ENCODE assay signal across 1 cellular context in the genomic region with DNA sequence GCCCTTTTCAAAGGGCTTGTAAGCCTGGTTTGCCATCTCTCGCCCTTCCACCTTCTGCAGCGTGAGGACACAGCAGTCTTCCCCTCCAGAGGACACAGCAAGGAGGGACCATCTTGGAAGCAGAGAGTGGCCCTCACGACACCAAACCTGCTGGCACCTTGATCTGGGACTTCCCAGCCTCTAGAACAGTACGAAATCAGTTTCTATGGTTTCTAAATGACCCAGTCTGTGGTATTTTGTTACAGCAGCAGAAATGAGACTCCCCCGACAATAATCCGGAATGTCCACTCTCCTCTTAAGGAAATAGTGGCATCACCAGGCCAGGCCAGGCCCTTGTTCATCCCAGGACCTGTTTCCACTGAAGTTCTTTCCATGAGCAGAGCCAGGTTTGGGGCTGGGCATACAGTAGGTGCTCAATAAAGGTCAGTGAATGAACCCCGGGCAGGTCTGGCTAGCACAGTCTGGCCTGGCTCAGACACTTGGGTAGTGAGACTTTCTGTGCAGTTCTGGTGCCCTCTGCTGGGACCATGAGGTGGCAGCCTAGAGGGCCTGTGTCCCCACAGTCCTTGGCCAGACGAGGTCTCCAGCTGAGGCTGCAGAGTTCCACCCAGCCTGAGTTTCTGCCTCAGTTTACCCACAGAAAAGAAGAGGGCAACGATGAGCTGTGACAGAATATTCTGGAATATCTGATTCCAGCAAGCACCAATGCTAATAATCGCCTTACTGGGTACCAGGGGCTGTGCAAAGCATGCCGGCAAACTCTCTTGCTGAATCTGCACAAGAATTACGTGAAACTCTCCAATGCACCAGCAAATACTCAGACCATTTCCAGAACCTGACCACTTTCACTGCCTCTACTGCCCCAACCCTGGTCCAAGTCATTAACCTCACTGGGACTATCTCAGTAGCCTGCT.
TF ChIP-seq lines count a peak whose summit lies in the region.

No MANE protein-coding gene starts in this region.

TF ChIP-seq in GM12878, 131 proteins besides CTCF, POLR2A, EP300 and RAD21 (continues in another document):
- TF ChIP-seq, protein P1, sequence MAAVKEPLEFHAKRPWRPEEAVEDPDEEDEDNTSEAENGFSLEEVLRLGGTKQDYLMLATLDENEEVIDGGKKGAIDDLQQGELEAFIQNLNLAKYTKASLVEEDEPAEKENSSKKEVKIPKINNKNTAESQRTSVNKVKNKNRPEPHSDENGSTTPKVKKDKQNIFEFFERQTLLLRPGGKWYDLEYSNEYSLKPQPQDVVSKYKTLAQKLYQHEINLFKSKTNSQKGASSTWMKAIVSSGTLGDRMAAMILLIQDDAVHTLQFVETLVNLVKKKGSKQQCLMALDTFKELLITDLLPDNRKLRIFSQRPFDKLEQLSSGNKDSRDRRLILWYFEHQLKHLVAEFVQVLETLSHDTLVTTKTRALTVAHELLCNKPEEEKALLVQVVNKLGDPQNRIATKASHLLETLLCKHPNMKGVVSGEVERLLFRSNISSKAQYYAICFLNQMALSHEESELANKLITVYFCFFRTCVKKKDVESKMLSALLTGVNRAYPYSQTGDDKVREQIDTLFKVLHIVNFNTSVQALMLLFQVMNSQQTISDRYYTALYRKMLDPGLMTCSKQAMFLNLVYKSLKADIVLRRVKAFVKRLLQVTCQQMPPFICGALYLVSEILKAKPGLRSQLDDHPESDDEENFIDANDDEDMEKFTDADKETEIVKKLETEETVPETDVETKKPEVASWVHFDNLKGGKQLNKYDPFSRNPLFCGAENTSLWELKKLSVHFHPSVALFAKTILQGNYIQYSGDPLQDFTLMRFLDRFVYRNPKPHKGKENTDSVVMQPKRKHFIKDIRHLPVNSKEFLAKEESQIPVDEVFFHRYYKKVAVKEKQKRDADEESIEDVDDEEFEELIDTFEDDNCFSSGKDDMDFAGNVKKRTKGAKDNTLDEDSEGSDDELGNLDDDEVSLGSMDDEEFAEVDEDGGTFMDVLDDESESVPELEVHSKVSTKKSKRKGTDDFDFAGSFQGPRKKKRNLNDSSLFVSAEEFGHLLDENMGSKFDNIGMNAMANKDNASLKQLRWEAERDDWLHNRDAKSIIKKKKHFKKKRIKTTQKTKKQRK (IDR thresholded peaks at IDR 0.05; ENCODE audit: low read depth, low read length): no peak
- TF ChIP-seq DPF2 (IDR thresholded peaks at IDR 0.05) (no peak), LARP7 (IDR thresholded peaks at IDR 0.05) (peak; percentile 22; the same call in 1 of the 2 replicates), SMC3 (IDR thresholded peaks at IDR 0.05; ENCODE audit: borderline replicate concordance, low read length) (peak; percentile 99), ZNF207 (IDR thresholded peaks at IDR 0.05; ENCODE audit: borderline replicate concordance) (peak; percentile 30; the same call in 1 of the 2 replicates), POLR2AphosphoS2 (IDR thresholded peaks at IDR 0.05; ENCODE audit: low read depth, low read length) (no peak), SUPT20H (IDR thresholded peaks at IDR 0.05; ENCODE audit: borderline replicate concordance, control insufficient read depth, low read depth, low read length) (no peak), KAT2A (conservative IDR thresholded peaks at IDR 0.05; ENCODE audit: control insufficient read depth, low read depth, low read length) (no peak), HDGF (IDR thresholded peaks at IDR 0.05) (no peak), RUNX3 (IDR thresholded peaks at IDR 0.05; ENCODE audit: low read length) (peak; percentile 57; the same call in 1 of the 2 replicates), ZZZ3 (IDR thresholded peaks at IDR 0.05; ENCODE audit: control insufficient read depth, insufficient read length, low read depth) (no peak), RB1 (IDR thresholded peaks at IDR 0.05; ENCODE audit: borderline replicate concordance) (peak; percentile 76; the same call in 1 of the 2 replicates), NR2F1 (conservative IDR thresholded peaks at IDR 0.05) (0 out of 2 replicates have a peak, but pooled peaks have one; percentile 21), YY1 (IDR thresholded peaks at IDR 0.05; ENCODE audit: low read depth, low read length) (peak; percentile 76), STAT3 (IDR thresholded peaks at IDR 0.05; ENCODE audit: low read depth, low read length) (no peak), JUNB (IDR thresholded peaks at IDR 0.05) (peak; percentile 35; the same call in 1 of the 2 replicates), BHLHE40 (IDR thresholded peaks at IDR 0.05; ENCODE audit: borderline replicate concordance in 1 of 2, low read depth in 2 of 2, low read length in 1 of 2) (no peak; a peak in 1 of 4 replicates), ASH2L (IDR thresholded peaks at IDR 0.05; ENCODE audit: borderline replicate concordance, low read depth) (no peak), SMARCA5 (IDR thresholded peaks at IDR 0.05) (peak; percentile 87), PAX5 (IDR thresholded peaks at IDR 0.05; ENCODE audit: borderline replicate concordance, low read depth, low read length) (no peak), RELA (IDR thresholded peaks at IDR 0.05; ENCODE audit: borderline replicate concordance, partially characterized antibody) (peak; percentile 48), MTA3 (IDR thresholded peaks at IDR 0.05; ENCODE audit: borderline replicate concordance, low read length) (no peak), ZNF217 (IDR thresholded peaks at IDR 0.05) (no peak), TCF3 (IDR thresholded peaks at IDR 0.05; ENCODE audit: borderline replicate concordance, insufficient read depth, low read depth, low read length) (no peak), FOXM1 (IDR thresholded peaks at IDR 0.05; ENCODE audit: low read depth, low read length) (no peak; the same call in 1 of the 2 replicates), CHD2 (IDR thresholded peaks at IDR 0.05; ENCODE audit: borderline replicate concordance, low read depth, low read length) (no peak), EED (IDR thresholded peaks at IDR 0.05; ENCODE audit: low read depth) (peak; percentile 62; the same call in 1 of the 2 replicates), HCFC1 (IDR thresholded peaks at IDR 0.05; ENCODE audit: low read length) (no peak), SREBF1 (IDR thresholded peaks at IDR 0.05; ENCODE audit: low read length) (no peak), TAF1 (IDR thresholded peaks at IDR 0.05; ENCODE audit: borderline replicate concordance, low read depth, low read length) (0 out of 2 replicates have a peak, but pooled peaks have one; percentile 16), PAX8 (IDR thresholded peaks at IDR 0.05) (no peak), CHD4 (IDR thresholded peaks at IDR 0.05) (no peak), ZBED1 (IDR thresholded peaks at IDR 0.05; ENCODE audit: borderline replicate concordance) (no peak)
- TF ChIP-seq, protein P2, sequence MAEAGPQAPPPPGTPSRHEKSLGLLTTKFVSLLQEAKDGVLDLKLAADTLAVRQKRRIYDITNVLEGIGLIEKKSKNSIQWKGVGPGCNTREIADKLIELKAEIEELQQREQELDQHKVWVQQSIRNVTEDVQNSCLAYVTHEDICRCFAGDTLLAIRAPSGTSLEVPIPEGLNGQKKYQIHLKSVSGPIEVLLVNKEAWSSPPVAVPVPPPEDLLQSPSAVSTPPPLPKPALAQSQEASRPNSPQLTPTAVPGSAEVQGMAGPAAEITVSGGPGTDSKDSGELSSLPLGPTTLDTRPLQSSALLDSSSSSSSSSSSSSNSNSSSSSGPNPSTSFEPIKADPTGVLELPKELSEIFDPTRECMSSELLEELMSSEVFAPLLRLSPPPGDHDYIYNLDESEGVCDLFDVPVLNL (IDR thresholded peaks at IDR 0.05; ENCODE audit: low read depth, low read length): no peak
- TF ChIP-seq, protein P3, sequence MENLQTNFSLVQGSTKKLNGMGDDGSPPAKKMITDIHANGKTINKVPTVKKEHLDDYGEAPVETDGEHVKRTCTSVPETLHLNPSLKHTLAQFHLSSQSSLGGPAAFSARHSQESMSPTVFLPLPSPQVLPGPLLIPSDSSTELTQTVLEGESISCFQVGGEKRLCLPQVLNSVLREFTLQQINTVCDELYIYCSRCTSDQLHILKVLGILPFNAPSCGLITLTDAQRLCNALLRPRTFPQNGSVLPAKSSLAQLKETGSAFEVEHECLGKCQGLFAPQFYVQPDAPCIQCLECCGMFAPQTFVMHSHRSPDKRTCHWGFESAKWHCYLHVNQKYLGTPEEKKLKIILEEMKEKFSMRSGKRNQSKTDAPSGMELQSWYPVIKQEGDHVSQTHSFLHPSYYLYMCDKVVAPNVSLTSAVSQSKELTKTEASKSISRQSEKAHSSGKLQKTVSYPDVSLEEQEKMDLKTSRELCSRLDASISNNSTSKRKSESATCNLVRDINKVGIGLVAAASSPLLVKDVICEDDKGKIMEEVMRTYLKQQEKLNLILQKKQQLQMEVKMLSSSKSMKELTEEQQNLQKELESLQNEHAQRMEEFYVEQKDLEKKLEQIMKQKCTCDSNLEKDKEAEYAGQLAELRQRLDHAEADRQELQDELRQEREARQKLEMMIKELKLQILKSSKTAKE (IDR thresholded peaks at IDR 0.05; ENCODE audit: low read depth, poor library complexity, severe bottlenecking): no peak
- TF ChIP-seq, protein P4, sequence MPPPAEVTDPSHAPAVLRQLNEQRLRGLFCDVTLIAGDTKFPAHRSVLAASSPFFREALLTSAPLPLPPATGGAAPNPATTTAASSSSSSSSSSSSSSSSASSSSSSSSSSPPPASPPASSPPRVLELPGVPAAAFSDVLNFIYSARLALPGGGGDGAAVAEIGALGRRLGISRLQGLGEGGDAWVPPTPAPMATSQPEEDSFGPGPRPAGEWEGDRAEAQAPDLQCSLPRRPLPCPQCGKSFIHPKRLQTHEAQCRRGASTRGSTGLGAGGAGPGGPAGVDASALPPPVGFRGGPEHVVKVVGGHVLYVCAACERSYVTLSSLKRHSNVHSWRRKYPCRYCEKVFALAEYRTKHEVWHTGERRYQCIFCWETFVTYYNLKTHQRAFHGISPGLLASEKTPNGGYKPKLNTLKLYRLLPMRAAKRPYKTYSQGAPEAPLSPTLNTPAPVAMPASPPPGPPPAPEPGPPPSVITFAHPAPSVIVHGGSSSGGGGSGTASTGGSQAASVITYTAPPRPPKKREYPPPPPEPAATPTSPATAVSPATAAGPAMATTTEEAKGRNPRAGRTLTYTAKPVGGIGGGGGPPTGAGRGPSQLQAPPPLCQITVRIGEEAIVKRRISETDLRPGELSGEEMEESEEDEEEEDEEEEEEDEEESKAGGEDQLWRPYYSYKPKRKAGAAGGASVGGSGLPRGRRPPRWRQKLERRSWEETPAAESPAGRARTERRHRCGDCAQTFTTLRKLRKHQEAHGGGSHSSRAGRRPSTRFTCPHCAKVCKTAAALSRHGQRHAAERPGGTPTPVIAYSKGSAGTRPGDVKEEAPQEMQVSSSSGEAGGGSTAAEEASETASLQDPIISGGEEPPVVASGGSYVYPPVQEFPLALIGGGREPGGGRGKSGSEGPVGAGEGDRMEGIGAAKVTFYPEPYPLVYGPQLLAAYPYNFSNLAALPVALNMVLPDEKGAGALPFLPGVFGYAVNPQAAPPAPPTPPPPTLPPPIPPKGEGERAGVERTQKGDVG (CRISPR knock-in tag; IDR thresholded peaks at IDR 0.05): no peak
- TF ChIP-seq, protein P5, sequence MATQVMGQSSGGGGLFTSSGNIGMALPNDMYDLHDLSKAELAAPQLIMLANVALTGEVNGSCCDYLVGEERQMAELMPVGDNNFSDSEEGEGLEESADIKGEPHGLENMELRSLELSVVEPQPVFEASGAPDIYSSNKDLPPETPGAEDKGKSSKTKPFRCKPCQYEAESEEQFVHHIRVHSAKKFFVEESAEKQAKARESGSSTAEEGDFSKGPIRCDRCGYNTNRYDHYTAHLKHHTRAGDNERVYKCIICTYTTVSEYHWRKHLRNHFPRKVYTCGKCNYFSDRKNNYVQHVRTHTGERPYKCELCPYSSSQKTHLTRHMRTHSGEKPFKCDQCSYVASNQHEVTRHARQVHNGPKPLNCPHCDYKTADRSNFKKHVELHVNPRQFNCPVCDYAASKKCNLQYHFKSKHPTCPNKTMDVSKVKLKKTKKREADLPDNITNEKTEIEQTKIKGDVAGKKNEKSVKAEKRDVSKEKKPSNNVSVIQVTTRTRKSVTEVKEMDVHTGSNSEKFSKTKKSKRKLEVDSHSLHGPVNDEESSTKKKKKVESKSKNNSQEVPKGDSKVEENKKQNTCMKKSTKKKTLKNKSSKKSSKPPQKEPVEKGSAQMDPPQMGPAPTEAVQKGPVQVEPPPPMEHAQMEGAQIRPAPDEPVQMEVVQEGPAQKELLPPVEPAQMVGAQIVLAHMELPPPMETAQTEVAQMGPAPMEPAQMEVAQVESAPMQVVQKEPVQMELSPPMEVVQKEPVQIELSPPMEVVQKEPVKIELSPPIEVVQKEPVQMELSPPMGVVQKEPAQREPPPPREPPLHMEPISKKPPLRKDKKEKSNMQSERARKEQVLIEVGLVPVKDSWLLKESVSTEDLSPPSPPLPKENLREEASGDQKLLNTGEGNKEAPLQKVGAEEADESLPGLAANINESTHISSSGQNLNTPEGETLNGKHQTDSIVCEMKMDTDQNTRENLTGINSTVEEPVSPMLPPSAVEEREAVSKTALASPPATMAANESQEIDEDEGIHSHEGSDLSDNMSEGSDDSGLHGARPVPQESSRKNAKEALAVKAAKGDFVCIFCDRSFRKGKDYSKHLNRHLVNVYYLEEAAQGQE (IDR thresholded peaks at IDR 0.05; ENCODE audit: low read depth, low read length): no peak
- TF ChIP-seq, protein P6, sequence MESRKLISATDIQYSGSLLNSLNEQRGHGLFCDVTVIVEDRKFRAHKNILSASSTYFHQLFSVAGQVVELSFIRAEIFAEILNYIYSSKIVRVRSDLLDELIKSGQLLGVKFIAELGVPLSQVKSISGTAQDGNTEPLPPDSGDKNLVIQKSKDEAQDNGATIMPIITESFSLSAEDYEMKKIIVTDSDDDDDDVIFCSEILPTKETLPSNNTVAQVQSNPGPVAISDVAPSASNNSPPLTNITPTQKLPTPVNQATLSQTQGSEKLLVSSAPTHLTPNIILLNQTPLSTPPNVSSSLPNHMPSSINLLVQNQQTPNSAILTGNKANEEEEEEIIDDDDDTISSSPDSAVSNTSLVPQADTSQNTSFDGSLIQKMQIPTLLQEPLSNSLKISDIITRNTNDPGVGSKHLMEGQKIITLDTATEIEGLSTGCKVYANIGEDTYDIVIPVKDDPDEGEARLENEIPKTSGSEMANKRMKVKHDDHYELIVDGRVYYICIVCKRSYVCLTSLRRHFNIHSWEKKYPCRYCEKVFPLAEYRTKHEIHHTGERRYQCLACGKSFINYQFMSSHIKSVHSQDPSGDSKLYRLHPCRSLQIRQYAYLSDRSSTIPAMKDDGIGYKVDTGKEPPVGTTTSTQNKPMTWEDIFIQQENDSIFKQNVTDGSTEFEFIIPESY (IDR thresholded peaks at IDR 0.05): no peak
- TF ChIP-seq, protein P7, sequence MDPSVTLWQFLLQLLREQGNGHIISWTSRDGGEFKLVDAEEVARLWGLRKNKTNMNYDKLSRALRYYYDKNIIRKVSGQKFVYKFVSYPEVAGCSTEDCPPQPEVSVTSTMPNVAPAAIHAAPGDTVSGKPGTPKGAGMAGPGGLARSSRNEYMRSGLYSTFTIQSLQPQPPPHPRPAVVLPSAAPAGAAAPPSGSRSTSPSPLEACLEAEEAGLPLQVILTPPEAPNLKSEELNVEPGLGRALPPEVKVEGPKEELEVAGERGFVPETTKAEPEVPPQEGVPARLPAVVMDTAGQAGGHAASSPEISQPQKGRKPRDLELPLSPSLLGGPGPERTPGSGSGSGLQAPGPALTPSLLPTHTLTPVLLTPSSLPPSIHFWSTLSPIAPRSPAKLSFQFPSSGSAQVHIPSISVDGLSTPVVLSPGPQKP (IDR thresholded peaks at IDR 0.05; ENCODE audit: low read depth, low read length): no peak
- TF ChIP-seq, protein P8, sequence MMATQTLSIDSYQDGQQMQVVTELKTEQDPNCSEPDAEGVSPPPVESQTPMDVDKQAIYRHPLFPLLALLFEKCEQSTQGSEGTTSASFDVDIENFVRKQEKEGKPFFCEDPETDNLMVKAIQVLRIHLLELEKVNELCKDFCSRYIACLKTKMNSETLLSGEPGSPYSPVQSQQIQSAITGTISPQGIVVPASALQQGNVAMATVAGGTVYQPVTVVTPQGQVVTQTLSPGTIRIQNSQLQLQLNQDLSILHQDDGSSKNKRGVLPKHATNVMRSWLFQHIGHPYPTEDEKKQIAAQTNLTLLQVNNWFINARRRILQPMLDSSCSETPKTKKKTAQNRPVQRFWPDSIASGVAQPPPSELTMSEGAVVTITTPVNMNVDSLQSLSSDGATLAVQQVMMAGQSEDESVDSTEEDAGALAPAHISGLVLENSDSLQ (IDR thresholded peaks at IDR 0.05): no peak
